Comparison of ENCODE assay signal across 18 cellular contexts in genomic region chr10:1132584-1132983, GRCh38.
DNase-seq lines count a peak whose midpoint lies in the region; ATAC-seq and TF ChIP-seq lines count a peak whose summit lies in the region.
"Had no signal": no experiment of that assay in that cellular context is flagged by ENCODE, and none has a peak within 500 bp of the region (broad histone marks: within the 10 kb centered on the region; RNA-seq: fewer than 3 reads in every experiment).

No MANE protein-coding gene starts in this region.

- no peak for ATAC-seq in CD8-positive, alpha-beta T cell
- no peak for ATAC-seq in HG03378 (IDR thresholded peaks at IDR 0.05; ENCODE audit: unreplicated experiment)

- H3K4me1 ChIP-seq in CD8-positive, alpha-beta T cell (ENCODE audit: insufficient read depth, low read length) = no peaks in the 10 kb centered on the region
- H3K4me1 ChIP-seq in esophagus muscularis mucosa = no peaks in the 10 kb centered on the region
- H3K4me1 ChIP-seq: BE2C had no signal

- CTCF ChIA-PET in CD8-positive, alpha-beta T cell (lab: Charles Lee) = no interaction called here

- H3K36me3 Mint-ChIP-seq in CD8-positive, alpha-beta T cell = peaks cover 46% of the 10 kb centered on the region

- intact Hi-C loops in CD8-positive, alpha-beta T cell (cut with DNase I, micrococcal nuclease) = no loop called here
- intact Hi-C loops in esophagus muscularis mucosa (cut with DNase I) = no loop called here

- TF ChIP-seq EP300 in esophagus muscularis mucosa (IDR thresholded peaks at IDR 0.05) = no peak

- H3K4me1 Mint-ChIP-seq in CD8-positive, alpha-beta T cell (ENCODE audit: low read depth) = peaks cover 16% of the 10 kb centered on the region

- POLR2A ChIA-PET in CD8-positive, alpha-beta T cell (lab: Charles Lee) = no interaction called here

- WGBS in esophagus muscularis mucosa = 88% methylated on average over 9 of the region's 10 CpGs

- no peaks in the 10 kb centered on the region for H3K27me3 ChIP-seq in CD8-positive, alpha-beta T cell (ENCODE audit: insufficient read depth, low read length)
- H3K27me3 ChIP-seq in H7 (ENCODE audit: control insufficient read depth, insufficient read depth, low read length) (no peaks in the 10 kb centered on the region), esophagus muscularis mucosa (no peaks in the 10 kb centered on the region)
- H3K27me3 ChIP-seq: BE2C had no signal

- H3K27me3 Mint-ChIP-seq in CD8-positive, alpha-beta T cell (ENCODE audit: low read depth) = no peaks in the 10 kb centered on the region
- H3K27me3 Mint-ChIP-seq: CD8-positive, alpha-beta memory T cell had no signal

- no peak for DNase-seq in CD8-positive, alpha-beta T cell
- DNase-seq in H7 (peak; percentile 26), esophagus muscularis mucosa (ENCODE audit: extremely low spot score) (peak; percentile 47), NAMALWA (ENCODE audit: low spot score) (no peak), NCI-H2029 (lab: John Stamatoyannopoulos, UW) (no peak)
- DNase-seq in stimulated activated CD8-positive, alpha-beta memory T cell treated with anti-CD3 and anti-CD28 coated beads, Interleukin-4, amount 100 ng/mL, for 48 hours = peak; percentile 22
- DNase-seq: BE2C; CD8-positive, alpha-beta memory T cell; GF-D8; GOT3; KBM-7; NCI-H1048; NCI-H1694 treated with DMSO at 0.1 percent for 48 hours; NCI-H446 treated with DMSO at 0.1 percent for 48 hours; NCI-H748 treated with DMSO at 0.1 percent for 48 hours; PC-9 had no signal

- no peak for TF ChIP-seq CTCF in CD8-positive, alpha-beta T cell (IDR thresholded peaks at IDR 0.05)
- no peak for TF ChIP-seq CTCF in esophagus muscularis mucosa (IDR thresholded peaks at IDR 0.05)

- H3K27ac Mint-ChIP-seq in CD8-positive, alpha-beta T cell = peak overlapping the region; percentile 45

- H3K4me3 ChIP-seq in CD8-positive, alpha-beta T cell (ENCODE audit: low read depth, low read length) = no peak overlapping the region
- H3K4me3 ChIP-seq in H7 (ENCODE audit: insufficient read depth, low read depth, low read length) (no peak overlapping the region), esophagus muscularis mucosa (no peak overlapping the region)
- H3K4me3 ChIP-seq: PC-9 had no signal

- no peaks in the 10 kb centered on the region for H3K9me3 Mint-ChIP-seq in CD8-positive, alpha-beta T cell

- no peak overlapping the region for H3K27ac ChIP-seq in CD8-positive, alpha-beta T cell (ENCODE audit: low read depth, low read length)
- no peak overlapping the region for H3K27ac ChIP-seq in esophagus muscularis mucosa (replicated peaks in 1 of 4)
- H3K27ac ChIP-seq: HL-60, PC-9 had no signal

- no peak overlapping the region for H3K4me3 Mint-ChIP-seq in CD8-positive, alpha-beta T cell
- H3K4me3 Mint-ChIP-seq: CD8-positive, alpha-beta memory T cell had no signal

- H3K36me3 ChIP-seq in CD8-positive, alpha-beta T cell (ENCODE audit: insufficient read depth, low read length) = peaks cover 32% of the 10 kb centered on the region
- H3K36me3 ChIP-seq in H7 (replicated peaks; ENCODE audit: control insufficient read depth, insufficient read depth, low read length) (peaks cover 9% of the 10 kb centered on the region), esophagus muscularis mucosa (peaks cover 17 to 62% (median 43%) of the 10 kb centered on the region in 4 donors)

- no peak for TF ChIP-seq POLR2A in esophagus muscularis mucosa (IDR thresholded peaks at IDR 0.05; ENCODE audit: low read depth)

- H3K9me3 ChIP-seq in CD8-positive, alpha-beta T cell (ENCODE audit: low read length) = no peaks in the 10 kb centered on the region
- H3K9me3 ChIP-seq in esophagus muscularis mucosa = no peaks in the 10 kb centered on the region
- H3K9me3 ChIP-seq: BE2C had no signal

Comparison
In these comparisons a context has a peak if more than half of its experiments do, and no peak if none do; other contexts are left out.
1. DNase-seq: peak in H7 (single experiment), esophagus muscularis mucosa (single experiment) and stimulated activated CD8-positive, alpha-beta memory T cell treated with anti-CD3 and anti-CD28 coated beads, Interleukin-4, amount 100 ng/mL, for 48 hours (single experiment); none in CD8-positive, alpha-beta T cell (0 of 7), NAMALWA (single experiment) and NCI-H2029 (single experiment).